In genomic region chr2:241818943-241819270, GRCh38 we compare ENCODE assay signal across 1 cellular context.
A peak's percentile ranks its signal among the peaks of the same experiment; 100 is the strongest.
TF ChIP-seq lines count a peak whose summit lies in the region.

No MANE protein-coding gene starts in this region.

TF ChIP-seq in K562, 482 proteins besides CTCF, POLR2A, EP300 and RAD21 (continued from another document):
- TF ChIP-seq TFAP4 (CRISPR knock-in tag; IDR thresholded peaks at IDR 0.05; ENCODE audit: borderline replicate concordance) (0 out of 2 replicates have a peak, but pooled peaks have one; percentile 29), TFE3 (CRISPR knock-in tag; IDR thresholded peaks at IDR 0.05) (peak; percentile 38; the same call in 1 of the 2 replicates), ZNF583 (CRISPR knock-in tag; IDR thresholded peaks at IDR 0.05) (no peak), DEAF1 (CRISPR knock-in tag; IDR thresholded peaks at IDR 0.05) (no peak)
